ENCODE assay signal across 1 cellular context in genomic region chr1:204084247-204084772, GRCh38.
TF ChIP-seq lines count a peak whose summit lies in the region.

No MANE protein-coding gene starts in this region.

TF ChIP-seq in HEK293, 187 proteins besides CTCF, POLR2A, EP300 and RAD21 (continued from another document and continues in another):
- no peak for TF ChIP-seq ZBTB6 (tag by site-specific recombination; IDR thresholded peaks at IDR 0.05)
- TF ChIP-seq TSHZ1 (tag by site-specific recombination; IDR thresholded peaks at IDR 0.05; ENCODE audit: borderline replicate concordance): no peak
- no peak for TF ChIP-seq ZNF214 (tag by site-specific recombination; IDR thresholded peaks at IDR 0.05; ENCODE audit: borderline replicate concordance)
- TF ChIP-seq ZNF404 (tag by site-specific recombination; IDR thresholded peaks at IDR 0.05): no peak
- TF ChIP-seq TRIM28 (IDR thresholded peaks at IDR 0.05; ENCODE audit: borderline replicate concordance, low read length): no peak
- TF ChIP-seq ZNF843 (tag by site-specific recombination; IDR thresholded peaks at IDR 0.05): no peak
- 0 out of 2 replicates have a peak, but pooled peaks have one; percentile 10 for TF ChIP-seq ZNF792 (tag by site-specific recombination; IDR thresholded peaks at IDR 0.05)
- TF ChIP-seq ZNF18 (tag by site-specific recombination; IDR thresholded peaks at IDR 0.05): no peak
- TF ChIP-seq ZBTB20 (tag by site-specific recombination; IDR thresholded peaks at IDR 0.05): peak; percentile 50; the same call in 1 of the 2 replicates
- TF ChIP-seq ZNF274 (IDR thresholded peaks at IDR 0.05; ENCODE audit: low read length): no peak
- no peak for TF ChIP-seq ZNF274 (tag by site-specific recombination; IDR thresholded peaks at IDR 0.05; ENCODE audit: borderline replicate concordance)
- TF ChIP-seq KLF7 (tag by site-specific recombination; IDR thresholded peaks at IDR 0.05; ENCODE audit: borderline replicate concordance): no peak
- TF ChIP-seq ZNF645 (tag by site-specific recombination; IDR thresholded peaks at IDR 0.05): no peak
- TF ChIP-seq TCF7L2 (IDR thresholded peaks at IDR 0.05; ENCODE audit: borderline replicate concordance, low read depth, low read length): no peak
- TF ChIP-seq ZBTB10 (tag by site-specific recombination; IDR thresholded peaks at IDR 0.05): no peak
- peak; percentile 11; the same call in 1 of the 2 replicates for TF ChIP-seq ZNF121 (tag by site-specific recombination; IDR thresholded peaks at IDR 0.05)
- no peak for TF ChIP-seq ELK4 (IDR thresholded peaks at IDR 0.05; ENCODE audit: borderline replicate concordance, low read depth, low read length)
- TF ChIP-seq RBAK (tag by site-specific recombination; IDR thresholded peaks at IDR 0.05): no peak
- TF ChIP-seq ZNF549 (tag by site-specific recombination; IDR thresholded peaks at IDR 0.05): no peak
- TF ChIP-seq KLF17 (tag by site-specific recombination; IDR thresholded peaks at IDR 0.05): peak; percentile 48; the same call in 1 of the 2 replicates
- TF ChIP-seq ZNF398 (tag by site-specific recombination; IDR thresholded peaks at IDR 0.05): peak; percentile 26; the same call in 1 of the 2 replicates
- TF ChIP-seq HOXD13 (CRISPR knock-in tag; IDR thresholded peaks at IDR 0.05; ENCODE audit: borderline replicate concordance): no peak
- no peak for TF ChIP-seq REPIN1 (tag by site-specific recombination; IDR thresholded peaks at IDR 0.05; ENCODE audit: low read depth)
- TF ChIP-seq ZBTB8A (tag by site-specific recombination; IDR thresholded peaks at IDR 0.05): peak; percentile 68
- no peak for TF ChIP-seq MEIS1 (CRISPR knock-in tag; IDR thresholded peaks at IDR 0.05; ENCODE audit: borderline replicate concordance)
- TF ChIP-seq ZNF837 (tag by site-specific recombination; IDR thresholded peaks at IDR 0.05): no peak
- TF ChIP-seq HIC1 (tag by site-specific recombination; IDR thresholded peaks at IDR 0.05): no peak
- no peak for TF ChIP-seq ZNF202 (tag by site-specific recombination; IDR thresholded peaks at IDR 0.05; ENCODE audit: borderline replicate concordance)
- no peak for TF ChIP-seq ZNF529 (tag by site-specific recombination; IDR thresholded peaks at IDR 0.05; ENCODE audit: insufficient replicate concordance)
- no peak for TF ChIP-seq ZNF571 (tag by site-specific recombination; IDR thresholded peaks at IDR 0.05)
- TF ChIP-seq ZNF423 (tag by site-specific recombination; IDR thresholded peaks at IDR 0.05): peak; percentile 59; the same call in 1 of the 2 replicates
- TF ChIP-seq ZNF704 (tag by site-specific recombination; IDR thresholded peaks at IDR 0.05): no peak
- TF ChIP-seq ZNF600 (tag by site-specific recombination; IDR thresholded peaks at IDR 0.05): peak; percentile 92
- TF ChIP-seq ZNF211 (tag by site-specific recombination; IDR thresholded peaks at IDR 0.05; ENCODE audit: low read depth): no peak
- no peak for TF ChIP-seq ZNF449 (tag by site-specific recombination; IDR thresholded peaks at IDR 0.05)
- no peak for TF ChIP-seq KLF1 (tag by site-specific recombination; IDR thresholded peaks at IDR 0.05)
- TF ChIP-seq ZNF132 (tag by site-specific recombination; IDR thresholded peaks at IDR 0.05; ENCODE audit: borderline replicate concordance): no peak
